8 cellular contexts compared by ENCODE assay signal in genomic region chr18:76823574-76823973, GRCh38. TPM values are rescaled to one million over a fixed set of nuclear protein-coding genes. Genes with fewer than 3 reads are reported as not detected.
DNase-seq lines count a peak whose midpoint lies in the region; ATAC-seq and TF ChIP-seq lines count a peak whose summit lies in the region.

No MANE protein-coding gene starts in this region.

- no peaks in the 10 kb centered on the region for H3K9me2 ChIP-seq in GM23338 (ENCODE audit: insufficient read depth)

- H3K4me3 ChIP-seq in AG04450 (ENCODE audit: low read depth, low read length) = peak overlapping the region; percentile 82
- peak overlapping the region; percentile 73 for H3K4me3 ChIP-seq in GM23338
- H3K4me3 ChIP-seq in iPS-15b (ENCODE audit: low read depth, low read length) = peak overlapping the region; percentile 83

- H3K9ac ChIP-seq in iPS-15b (ENCODE audit: low read depth, low read length) = peak overlapping the region; percentile 54

- peaks cover 74% of the 10 kb centered on the region for H3K79me2 ChIP-seq in GM23338 (replicated peaks; ENCODE audit: insufficient read depth)

- peaks cover 8% of the 10 kb centered on the region; the same call in 1 of the 2 replicates for H3F3A ChIP-seq in GM23338 (replicated peaks; ENCODE audit: low read depth)

- peak overlapping the region; percentile 87 for H3K4me2 ChIP-seq in GM23338

- no peak for DNase-seq in AG04450 (ENCODE audit: low read depth, low spot score)
- DNase-seq in GM23338 (ENCODE audit: low spot score) = peak; percentile 81
- DNase-seq in activated T-helper 2 cell treated with anti-CD3 and anti-CD28 coated beads, Interferon-gamma antibody, Interleukin-2, Interleukin-4, amounts not matched to agents 10 μg/mL and 5 μg/mL and 100 μg/mL, durations not matched to agents 14 hours and 24 hours and 36 hours (ENCODE audit: low spot score) = no peak
- DNase-seq in stimulated activated CD8-positive, alpha-beta memory T cell treated with anti-CD3 and anti-CD28 coated beads, Interleukin-4, amount 100 ng/mL, for 48 hours = peak; percentile 34
- DNase-seq in AG20443 (ENCODE audit: low spot score) = no peak
- no peak for DNase-seq in COLO668 (lab: John Stamatoyannopoulos, UW; ENCODE audit: unreplicated experiment)

- peak overlapping the region; percentile 93 for H2AFZ ChIP-seq in GM23338

- POLR2A ChIA-PET in AG04450 (lab: Yijun Ruan, JAX) = interaction anchor here (0.5 kb wide), 1 partner anchor 315 kb away, joined by 3 read pairs; no protein-coding TSS in a partner anchor

- peaks cover 30% of the 10 kb centered on the region for H3K4me1 Mint-ChIP-seq in GM23338
- peaks cover 39% of the 10 kb centered on the region for H3K4me1 Mint-ChIP-seq in activated T-helper 2 cell treated with anti-CD3 and anti-CD28 coated beads, Interferon-gamma antibody, Interleukin-2, Interleukin-4, amounts not matched to agents 10 μg/mL and 5 μg/mL and 100 μg/mL, durations not matched to agents 14 hours and 24 hours and 36 hours (ENCODE audit: low read depth)

- H3K36me3 Mint-ChIP-seq in GM23338 (ENCODE audit: low read depth) = peaks cover 11% of the 10 kb centered on the region
- H3K36me3 Mint-ChIP-seq in activated T-helper 2 cell treated with anti-CD3 and anti-CD28 coated beads, Interferon-gamma antibody, Interleukin-2, Interleukin-4, amounts not matched to agents 10 μg/mL and 5 μg/mL and 100 μg/mL, durations not matched to agents 14 hours and 24 hours and 36 hours (ENCODE audit: low read depth) = peaks cover 32% of the 10 kb centered on the region

- H3K9me3 ChIP-seq in AG04450 (ENCODE audit: control insufficient read depth, insufficient read depth, low read length) (peaks cover 2% of the 10 kb centered on the region; the same call in 1 of the 2 replicates), iPS-15b (ENCODE audit: control insufficient read depth, insufficient read depth, low read length) (no peaks in the 10 kb centered on the region)

- H3K27ac ChIP-seq in AG04450 (ENCODE audit: low read depth, low read length) = no peak overlapping the region
- H3K27ac ChIP-seq in GM23338 (ENCODE audit: low read depth) = 0 out of 2 replicates have a peak overlapping the region, but pooled peaks have one; percentile 55

- ATAC-seq in GM23338 (peak; percentile 76), HG03460 (IDR thresholded peaks at IDR 0.05; ENCODE audit: unreplicated experiment) (no peak)

- H3K4me1 ChIP-seq in GM23338 (ENCODE audit: insufficient read depth) (peaks cover 8% of the 10 kb centered on the region), iPS-15b (ENCODE audit: control insufficient read depth, insufficient read depth, low read length) (peaks cover 2% of the 10 kb centered on the region)

- peak overlapping the region; percentile 88 for H3K27ac Mint-ChIP-seq in GM23338
- H3K27ac Mint-ChIP-seq in activated T-helper 2 cell treated with anti-CD3 and anti-CD28 coated beads, Interferon-gamma antibody, Interleukin-2, Interleukin-4, amounts not matched to agents 10 μg/mL and 5 μg/mL and 100 μg/mL, durations not matched to agents 14 hours and 24 hours and 36 hours = peak overlapping the region; percentile 83

- peaks cover 8% of the 10 kb centered on the region for H3K27me3 Mint-ChIP-seq in GM23338 (ENCODE audit: insufficient read depth, low read depth, poor library complexity)
- H3K27me3 Mint-ChIP-seq in activated T-helper 2 cell treated with anti-CD3 and anti-CD28 coated beads, Interferon-gamma antibody, Interleukin-2, Interleukin-4, amounts not matched to agents 10 μg/mL and 5 μg/mL and 100 μg/mL, durations not matched to agents 14 hours and 24 hours and 36 hours (ENCODE audit: low read depth) = no peaks in the 10 kb centered on the region

- CTCF ChIA-PET in AG04450 (lab: Charles Lee) = interaction anchor here (0.7 to 1.5 kb wide), 3 partner anchors 19 to 53 kb away, joined by 3 to 14 read pairs (median 3); no protein-coding TSS in a partner anchor

- TF ChIP-seq CTCF in AG04450 (IDR thresholded peaks at IDR 0.05; ENCODE audit: low read depth, low read length) = peak; percentile 39
- peak; percentile 35 to 44 for TF ChIP-seq CTCF in GM23338 (conservative IDR thresholded peaks at IDR 0.05; ENCODE audit: low read depth in 2 of 2)

- H3K27me3 ChIP-seq in AG04450 (ENCODE audit: control insufficient read depth, insufficient read depth, low read length) (no peaks in the 10 kb centered on the region), GM23338 (ENCODE audit: insufficient read depth) (no peaks in the 10 kb centered on the region), iPS-15b (ENCODE audit: control insufficient read depth, insufficient read depth, low read length) (no peaks in the 10 kb centered on the region)

- H3K9me3 Mint-ChIP-seq in GM23338 = no peaks in the 10 kb centered on the region; the same call in 2 of the 3 replicates
- no peaks in the 10 kb centered on the region for H3K9me3 Mint-ChIP-seq in activated T-helper 2 cell treated with anti-CD3 and anti-CD28 coated beads, Interferon-gamma antibody, Interleukin-2, Interleukin-4, amounts not matched to agents 10 μg/mL and 5 μg/mL and 100 μg/mL, durations not matched to agents 14 hours and 24 hours and 36 hours

- peak overlapping the region; percentile 86 for H3K4me3 Mint-ChIP-seq in GM23338
- H3K4me3 Mint-ChIP-seq in activated T-helper 2 cell treated with anti-CD3 and anti-CD28 coated beads, Interferon-gamma antibody, Interleukin-2, Interleukin-4, amounts not matched to agents 10 μg/mL and 5 μg/mL and 100 μg/mL, durations not matched to agents 14 hours and 24 hours and 36 hours (ENCODE audit: low read depth) = peak overlapping the region; percentile 85

- intact Hi-C loops in activated T-helper 2 cell treated with anti-CD3 and anti-CD28 coated beads, Interferon-gamma antibody, Interleukin-2, Interleukin-4, amounts not matched to agents 10 μg/mL and 5 μg/mL and 100 μg/mL, durations not matched to agents 14 hours and 24 hours and 36 hours (cut with micrococcal nuclease) = loop anchor here (2.0 to 10.0 kb wide), 3 partner anchors 35 to 311 kb away; partner anchors contain the start of gene MBP

- H4K20me1 ChIP-seq in GM23338 (replicated peaks; ENCODE audit: insufficient read depth) = no peaks in the 10 kb centered on the region

- H3K36me3 ChIP-seq in GM23338 (ENCODE audit: insufficient read depth) (no peaks in the 10 kb centered on the region), iPS-15b (ENCODE audit: control insufficient read depth, insufficient read depth, low read length) (peaks cover 3% of the 10 kb centered on the region)

TF ChIP-seq in GM23338, 12 proteins besides CTCF, POLR2A, EP300 and RAD21:
- TF ChIP-seq EZH2phosphoT487 (IDR thresholded peaks at IDR 0.05; ENCODE audit: unreplicated experiment) (no peak), ZNF331 (CRISPR knock-in tag; IDR thresholded peaks at IDR 0.05; ENCODE audit: low read depth) (no peak), POLR2AphosphoS5 (IDR thresholded peaks at IDR 0.05; ENCODE audit: low read depth) (0 out of 2 replicates have a peak, but pooled peaks have one; percentile 23)
TF ChIP-seq in GM23338: peak in this region for 1.

RNA-seq across cellular contexts. Expression of gene ZNF236, which starts 1.2 kb away (rescaled TPM):
- 5.3 and 5.5 TPM in 2 replicates for polyA plus RNA-seq in AG04450 (2011; rRNA removed)
- polyA minus RNA-seq in AG04450 (2011; rRNA and poly(A)+ RNA removed) = 20.8 and 23.3 TPM in 2 replicates
- 10.1 and 16.3 TPM in 2 replicates for total RNA-seq in GM23338 (2014; rRNA removed; shearing (Covaris generic))
- 6.4 and 8.9 TPM in 2 replicates for polyA plus RNA-seq in GM23338 (2016; fragmentation: Nextera tagmentation; extraction: Ambion mirVana)
- total RNA-seq in activated T-helper 2 cell treated with anti-CD3 and anti-CD28 coated beads, Interferon-gamma antibody, Interleukin-2, Interleukin-4, amounts not matched to agents 10 μg/mL and 5 μg/mL and 100 μg/mL, durations not matched to agents 14 hours and 24 hours and 36 hours = 19.8 and 22.9 TPM in 2 replicates

Comparison
In these comparisons a context has a peak if more than half of its experiments do, and no peak if none do; other contexts are left out.
1. DNase-seq: peak in GM23338 (single experiment) and stimulated activated CD8-positive, alpha-beta memory T cell treated with anti-CD3 and anti-CD28 coated beads, Interleukin-4, amount 100 ng/mL, for 48 hours (single experiment); none in AG04450 (single experiment), activated T-helper 2 cell treated with anti-CD3 and anti-CD28 coated beads, Interferon-gamma antibody, Interleukin-2, Interleukin-4, amounts not matched to agents 10 μg/mL and 5 μg/mL and 100 μg/mL, durations not matched to agents 14 hours and 24 hours and 36 hours (single experiment), AG20443 (single experiment) and COLO668 (single experiment).
2. Peak in every context shown above with its lines, with median percentiles within 50 percentile points of each other: H3K4me3 ChIP-seq.